ENCODE assay signal across 28 cellular contexts in genomic region chr4:3522326-3522640, GRCh38. TPM values are rescaled to one million over a fixed set of nuclear protein-coding genes. Genes with fewer than 3 reads are reported as not detected.
"Had no signal": no experiment of that assay in that cellular context is flagged by ENCODE, and none has a peak within 500 bp of the region (broad histone marks: within the 10 kb centered on the region; RNA-seq: fewer than 3 reads in every experiment).

No MANE protein-coding gene starts in this region.

- H3K27me3 Mint-ChIP-seq: dendritic cell treated with granulocyte-macrophage colony-stimulating factor and Interleukin-4, amounts not matched to agents 40 ng/mL and 50 ng/mL, for 4 days; memory B cell; progenitor cell of endocrine pancreas had no signal

- H3K4me3 Mint-ChIP-seq: dendritic cell treated with granulocyte-macrophage colony-stimulating factor and Interleukin-4, amounts not matched to agents 40 ng/mL and 50 ng/mL, for 4 days; immature natural killer cell; memory B cell; natural killer cell; neural crest cell; stimulated activated effector memory CD8-positive, alpha-beta T cell treated with anti-CD3 and anti-CD28 coated beads, Interleukin-12 subunit alpha, Interleukin-12 subunit beta, amount 100 ng/mL, for 72 hours had no signal

- H3K36me3 Mint-ChIP-seq: natural killer cell had no signal

- H3K27ac ChIP-seq: colonic mucosa, esophagus squamous epithelium, neutrophil, pancreas, right lobe of liver, thoracic aorta, tibial nerve, upper lobe of left lung, uterus had no signal

- H3K36me3 ChIP-seq: uterus had no signal

- H3K27ac Mint-ChIP-seq: dendritic cell treated with granulocyte-macrophage colony-stimulating factor and Interleukin-4, amounts not matched to agents 40 ng/mL and 50 ng/mL, for 4 days; immature natural killer cell; memory B cell; natural killer cell; progenitor cell of endocrine pancreas had no signal

- H3K9me3 Mint-ChIP-seq: dendritic cell treated with granulocyte-macrophage colony-stimulating factor and Interleukin-4, amounts not matched to agents 40 ng/mL and 50 ng/mL, for 4 days; immature natural killer cell; memory B cell; natural killer cell; neural crest cell; stimulated activated effector memory CD8-positive, alpha-beta T cell treated with anti-CD3 and anti-CD28 coated beads, Interleukin-12 subunit alpha, Interleukin-12 subunit beta, amount 100 ng/mL, for 72 hours had no signal

- H3K9me3 ChIP-seq: colonic mucosa, esophagus squamous epithelium, neutrophil, pancreas, right lobe of liver, thoracic aorta, tibial nerve, upper lobe of left lung, uterus had no signal

- DNase-seq: colonic mucosa; effector memory CD4-positive, alpha-beta T cell; erythroblast; esophagus squamous epithelium; foreskin melanocyte; hypothalamus; immature natural killer cell; islet precursor cell; left ventricle myocardium superior; natural killer cell; stimulated activated CD4-positive, alpha-beta T cell treated with anti-CD3 and anti-CD28 coated beads, Interleukin-2, amount 100 ng/mL, for 24 hours; stimulated activated CD4-positive, alpha-beta T cell treated with anti-CD3 and anti-CD28 coated beads, Interleukin-4, amount 100 ng/mL, for 24 hours; stimulated activated naive CD4-positive, alpha-beta T cell treated with Interleukin-2 at 50 U/mL for 16 hours had no signal

- H3K4me3 ChIP-seq: colonic mucosa, esophagus squamous epithelium, lung, pancreas, right lobe of liver, smooth muscle cell, thoracic aorta, tibial nerve, upper lobe of left lung, uterus had no signal

- H3K27me3 ChIP-seq: colonic mucosa, esophagus squamous epithelium, neutrophil, pancreas, right lobe of liver, tibial nerve, upper lobe of left lung, uterus had no signal

- H3K4me1 Mint-ChIP-seq: memory B cell had no signal

- H3K4me1 ChIP-seq: colonic mucosa, esophagus squamous epithelium, pancreas, right lobe of liver, tibial nerve, upper lobe of left lung, uterus had no signal

RNA-seq across cellular contexts. Expression of gene DOK7, which starts 59.2 kb away (rescaled TPM):
- total RNA-seq: neural crest cell, omental fat pad, progenitor cell of endocrine pancreas, smooth muscle cell had no signal
- polyA plus RNA-seq: smooth muscle cell had no signal
